ENCODE assay signal across 1 cellular context in the genomic region with DNA sequence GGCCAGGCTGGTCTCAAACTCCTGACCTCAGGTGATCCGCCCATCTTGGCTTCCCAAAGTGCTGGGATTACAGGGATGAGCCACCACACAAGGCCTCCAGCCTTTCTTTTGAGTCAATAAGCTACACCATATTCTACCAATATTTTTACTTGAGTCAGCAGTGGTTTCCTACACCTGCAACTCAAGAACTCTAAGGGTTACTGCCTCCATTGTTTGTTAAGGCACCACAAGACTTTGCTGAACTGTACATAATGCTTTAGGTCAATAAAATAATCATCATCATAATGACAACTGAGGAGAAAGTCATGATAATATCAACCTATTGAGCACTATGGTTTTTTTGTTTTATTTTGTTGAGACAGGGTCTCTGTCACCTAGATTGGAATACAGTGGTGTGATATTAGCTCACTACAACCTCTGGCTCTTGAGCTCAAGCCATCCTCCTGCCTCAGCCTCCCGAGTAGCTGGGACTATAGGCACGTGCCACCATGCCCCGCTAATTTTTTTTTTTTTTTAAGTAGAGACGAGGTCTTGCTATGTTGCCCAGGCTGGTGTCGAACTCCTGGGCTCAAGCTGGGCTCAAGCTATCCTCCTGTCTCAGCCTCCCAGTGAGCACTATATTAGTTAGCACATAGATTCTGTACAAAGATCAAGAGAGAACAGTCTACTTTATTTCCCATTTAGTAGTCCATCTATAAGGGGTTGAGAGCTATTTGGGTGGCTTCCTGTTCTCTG.
A peak's percentile ranks its signal among the peaks of the same experiment; 100 is the strongest.
TF ChIP-seq lines count a peak whose summit lies in the region.

No MANE protein-coding gene starts in this region.

TF ChIP-seq in HepG2, 621 proteins besides CTCF, POLR2A, EP300 and RAD21:
- TF ChIP-seq FOXA1 (IDR thresholded peaks at IDR 0.05) = no peak
- no peak for TF ChIP-seq FOXA1 (CRISPR knock-in tag; IDR thresholded peaks at IDR 0.05)
- TF ChIP-seq ZNF557 (CRISPR knock-in tag; IDR thresholded peaks at IDR 0.05) = no peak
- no peak for TF ChIP-seq ZNF780A (CRISPR knock-in tag; IDR thresholded peaks at IDR 0.05)
- TF ChIP-seq SSRP1 (CRISPR knock-in tag; IDR thresholded peaks at IDR 0.05) = no peak
- no peak for TF ChIP-seq ZNF335 (CRISPR knock-in tag; IDR thresholded peaks at IDR 0.05)
- no peak for TF ChIP-seq MLX (CRISPR knock-in tag; IDR thresholded peaks at IDR 0.05)
- TF ChIP-seq ZNF432 (CRISPR knock-in tag; IDR thresholded peaks at IDR 0.05; ENCODE audit: borderline replicate concordance) = no peak
- TF ChIP-seq CBX5 (CRISPR knock-in tag; IDR thresholded peaks at IDR 0.05; ENCODE audit: borderline replicate concordance) = no peak
- no peak for TF ChIP-seq REXO4 (CRISPR knock-in tag; IDR thresholded peaks at IDR 0.05; ENCODE audit: borderline replicate concordance)
- no peak for TF ChIP-seq ZNF879 (CRISPR knock-in tag; IDR thresholded peaks at IDR 0.05)
- 0 out of 2 replicates have a peak, but pooled peaks have one; percentile 38 for TF ChIP-seq SATB2 (CRISPR knock-in tag; IDR thresholded peaks at IDR 0.05)
- no peak for TF ChIP-seq ZNF652 (CRISPR knock-in tag; IDR thresholded peaks at IDR 0.05; ENCODE audit: borderline replicate concordance, low read depth)
- TF ChIP-seq JDP2 (CRISPR knock-in tag; IDR thresholded peaks at IDR 0.05; ENCODE audit: borderline replicate concordance) = no peak
- TF ChIP-seq SMAD1 (CRISPR knock-in tag; IDR thresholded peaks at IDR 0.05; ENCODE audit: borderline replicate concordance, low read depth) = no peak
- no peak for TF ChIP-seq FOXJ3 (CRISPR knock-in tag; IDR thresholded peaks at IDR 0.05; ENCODE audit: borderline replicate concordance)
- TF ChIP-seq, protein P1, sequence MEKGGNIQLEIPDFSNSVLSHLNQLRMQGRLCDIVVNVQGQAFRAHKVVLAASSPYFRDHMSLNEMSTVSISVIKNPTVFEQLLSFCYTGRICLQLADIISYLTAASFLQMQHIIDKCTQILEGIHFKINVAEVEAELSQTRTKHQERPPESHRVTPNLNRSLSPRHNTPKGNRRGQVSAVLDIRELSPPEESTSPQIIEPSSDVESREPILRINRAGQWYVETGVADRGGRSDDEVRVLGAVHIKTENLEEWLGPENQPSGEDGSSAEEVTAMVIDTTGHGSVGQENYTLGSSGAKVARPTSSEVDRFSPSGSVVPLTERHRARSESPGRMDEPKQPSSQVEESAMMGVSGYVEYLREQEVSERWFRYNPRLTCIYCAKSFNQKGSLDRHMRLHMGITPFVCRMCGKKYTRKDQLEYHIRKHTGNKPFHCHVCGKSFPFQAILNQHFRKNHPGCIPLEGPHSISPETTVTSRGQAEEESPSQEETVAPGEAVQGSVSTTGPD (CRISPR knock-in tag; IDR thresholded peaks at IDR 0.05) = no peak
- TF ChIP-seq FOXM1 (CRISPR knock-in tag; IDR thresholded peaks at IDR 0.05) = 0 out of 2 replicates have a peak, but pooled peaks have one; percentile 39
- no peak for TF ChIP-seq ZNF792 (CRISPR knock-in tag; IDR thresholded peaks at IDR 0.05)
TF ChIP-seq in HepG2: peak in this region for 2.
